Comparison of ENCODE assay signal across 22 cellular contexts in the genomic region with DNA sequence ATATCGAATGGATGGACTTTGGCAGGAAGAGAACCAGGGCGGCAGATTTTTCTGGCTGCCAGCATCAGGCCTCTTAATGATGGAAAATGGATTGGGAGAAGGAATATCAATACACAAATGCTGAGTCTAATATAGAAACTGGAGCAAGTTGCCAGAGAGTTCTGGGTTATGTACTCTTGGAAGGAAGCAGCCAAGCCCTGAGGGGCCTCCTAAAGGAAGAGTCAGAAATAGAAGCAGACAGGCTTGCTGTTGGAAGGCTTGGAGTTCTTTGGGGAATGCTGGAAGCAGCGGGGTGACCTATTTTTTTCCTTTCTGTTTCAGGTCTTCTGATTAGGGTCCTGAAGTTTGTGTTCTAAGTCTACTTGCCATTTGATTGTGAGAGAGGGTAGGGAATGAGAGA.
"Had no signal": no experiment of that assay in that cellular context is flagged by ENCODE, and none has a peak within 500 bp of the region (broad histone marks: within the 10 kb centered on the region; RNA-seq: fewer than 3 reads in every experiment).

No MANE protein-coding gene starts in this region.

- H3K4me3 ChIP-seq: breast epithelium, esophagus muscularis mucosa, gastrocnemius medialis, lower lobe of right lung, testis, transverse colon had no signal

- H3K27me3 ChIP-seq: breast epithelium, esophagus muscularis mucosa, gastrocnemius medialis, testis, transverse colon had no signal

- H3K4me1 ChIP-seq: breast epithelium, testis had no signal

- H3K36me3 ChIP-seq: breast epithelium, esophagus muscularis mucosa, gastrocnemius medialis, lower lobe of right lung, transverse colon had no signal

- DNase-seq: activated CD4-positive, alpha-beta T cell treated with anti-CD3 and anti-CD28 coated beads for 4 hours; activated CD4-positive, alpha-beta T cell treated with anti-CD3 and anti-CD28 coated beads, Interleukin-2, amount 50 U/mL, for 4 hours; activated naive CD4-positive, alpha-beta T cell; activated T-cell treated with anti-CD3 and anti-CD28 coated beads for 4 hours; activated T-cell treated with anti-CD3 and anti-CD28 coated beads, Interleukin-2, amount 50 U/mL, for 72 hours; dermis blood vessel endothelial cell; effector CD4-positive, alpha-beta T cell; gastrocnemius medialis; immature natural killer cell; kidney; lower lobe of right lung; mesendoderm; retina; stimulated activated CD4-positive, alpha-beta T cell treated with anti-CD3 and anti-CD28 coated beads, Interleukin-2, amount 100 ng/mL, for 48 hours; stimulated activated naive CD8-positive, alpha-beta T cell treated with anti-CD3 and anti-CD28 coated beads, Interleukin-15, Interleukin-2, amounts not matched to agents 100 U/mL and 50 U/mL, for 24 hours; testis; transverse colon had no signal

- H3K9me3 ChIP-seq: esophagus muscularis mucosa, gastrocnemius medialis, lower lobe of right lung, testis, transverse colon had no signal

- H3K4me3 Mint-ChIP-seq: activated T-cell treated with anti-CD3 and anti-CD28 coated beads, Interleukin-2, amount 50 U/mL, for 72 hours; immature natural killer cell; natural killer cell treated with Interleukin-12 subunit alpha and Interleukin-12 subunit beta and Interleukin-15 and Interleukin-18, amount 100 ng/mL, for 72 hours had no signal

- H3K27ac ChIP-seq: breast epithelium, lower lobe of right lung, testis, VCaP had no signal

- H3K9me3 Mint-ChIP-seq: activated naive CD4-positive, alpha-beta T cell treated with anti-CD3 and anti-CD28 coated beads, Interleukin-2, amount 50 U/mL, for 72 hours; activated T-cell treated with anti-CD3 and anti-CD28 coated beads, Interleukin-2, amount 50 U/mL, for 72 hours; natural killer cell treated with Interleukin-12 subunit alpha and Interleukin-12 subunit beta and Interleukin-15 and Interleukin-18, amount 100 ng/mL, for 72 hours had no signal

- H3K27ac Mint-ChIP-seq: activated naive CD4-positive, alpha-beta T cell treated with anti-CD3 and anti-CD28 coated beads, Interleukin-2, amount 50 U/mL, for 72 hours; activated T-cell treated with anti-CD3 and anti-CD28 coated beads, Interleukin-2, amount 50 U/mL, for 72 hours; immature natural killer cell; natural killer cell treated with Interleukin-12 subunit alpha and Interleukin-12 subunit beta and Interleukin-15 and Interleukin-18, amount 100 ng/mL, for 72 hours had no signal

- H3K4me1 Mint-ChIP-seq: immature natural killer cell had no signal

- H3K36me3 Mint-ChIP-seq: activated naive CD4-positive, alpha-beta T cell treated with anti-CD3 and anti-CD28 coated beads, Interleukin-2, amount 50 U/mL, for 72 hours; immature natural killer cell; natural killer cell treated with Interleukin-12 subunit alpha and Interleukin-12 subunit beta and Interleukin-15 and Interleukin-18, amount 100 ng/mL, for 72 hours had no signal
